1 cellular context compared by ENCODE assay signal in the genomic region with DNA sequence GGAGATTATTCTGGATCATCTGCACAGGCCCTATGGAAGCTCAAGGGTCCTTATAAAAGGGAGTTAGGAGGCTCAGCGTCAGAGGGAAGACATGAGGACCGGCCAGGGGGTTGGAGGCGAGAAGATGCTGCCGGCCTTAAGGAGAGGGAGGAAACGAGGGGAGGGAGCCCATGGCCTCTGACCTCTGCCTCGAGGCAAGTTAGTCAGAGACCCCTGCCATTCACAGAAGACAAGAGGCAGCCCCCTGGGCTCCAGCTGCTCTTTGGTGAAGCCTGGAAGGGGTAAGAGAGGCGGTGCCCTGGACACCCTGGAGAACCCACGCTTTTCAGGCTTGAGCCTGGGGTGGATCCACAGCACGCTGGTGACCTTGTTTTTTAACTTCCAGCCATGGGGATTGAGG.
TF ChIP-seq lines count a peak whose summit lies in the region.

No MANE protein-coding gene starts in this region.

TF ChIP-seq in HCT116, 20 proteins besides CTCF, POLR2A, EP300 and RAD21 (continued from another document):
- TF ChIP-seq JUND (IDR thresholded peaks at IDR 0.05) (no peak), CEBPB (IDR thresholded peaks at IDR 0.05; ENCODE audit: low read depth) (no peak), TCF7L2 (IDR thresholded peaks at IDR 0.05; ENCODE audit: borderline replicate concordance, extremely low read depth, insufficient read depth, insufficient read length) (no peak), EZH2 (IDR thresholded peaks at IDR 0.05) (no peak), CBX3 (IDR thresholded peaks at IDR 0.05; ENCODE audit: low read depth) (no peak), EGR1 (IDR thresholded peaks at IDR 0.05; ENCODE audit: low read depth) (no peak), ZNF274 (IDR thresholded peaks at IDR 0.05; ENCODE audit: low read depth, low read length) (no peak), ZFX (IDR thresholded peaks at IDR 0.05) (no peak), SIN3A (IDR thresholded peaks at IDR 0.05; ENCODE audit: low read depth) (no peak), ELF1 (IDR thresholded peaks at IDR 0.05; ENCODE audit: borderline replicate concordance, low read depth) (no peak), SP1 (IDR thresholded peaks at IDR 0.05; ENCODE audit: low read depth) (no peak), POLR2AphosphoS5 (IDR thresholded peaks at IDR 0.05; ENCODE audit: low read depth, low read length) (no peak), SRF (IDR thresholded peaks at IDR 0.05; ENCODE audit: low read depth) (no peak), EZH2phosphoT487 (IDR thresholded peaks at IDR 0.05; ENCODE audit: borderline replicate concordance) (no peak)
- TF ChIP-seq, protein P1, sequence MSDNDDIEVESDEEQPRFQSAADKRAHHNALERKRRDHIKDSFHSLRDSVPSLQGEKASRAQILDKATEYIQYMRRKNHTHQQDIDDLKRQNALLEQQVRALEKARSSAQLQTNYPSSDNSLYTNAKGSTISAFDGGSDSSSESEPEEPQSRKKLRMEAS (IDR thresholded peaks at IDR 0.05) = no peak
- TF ChIP-seq, protein P2, sequence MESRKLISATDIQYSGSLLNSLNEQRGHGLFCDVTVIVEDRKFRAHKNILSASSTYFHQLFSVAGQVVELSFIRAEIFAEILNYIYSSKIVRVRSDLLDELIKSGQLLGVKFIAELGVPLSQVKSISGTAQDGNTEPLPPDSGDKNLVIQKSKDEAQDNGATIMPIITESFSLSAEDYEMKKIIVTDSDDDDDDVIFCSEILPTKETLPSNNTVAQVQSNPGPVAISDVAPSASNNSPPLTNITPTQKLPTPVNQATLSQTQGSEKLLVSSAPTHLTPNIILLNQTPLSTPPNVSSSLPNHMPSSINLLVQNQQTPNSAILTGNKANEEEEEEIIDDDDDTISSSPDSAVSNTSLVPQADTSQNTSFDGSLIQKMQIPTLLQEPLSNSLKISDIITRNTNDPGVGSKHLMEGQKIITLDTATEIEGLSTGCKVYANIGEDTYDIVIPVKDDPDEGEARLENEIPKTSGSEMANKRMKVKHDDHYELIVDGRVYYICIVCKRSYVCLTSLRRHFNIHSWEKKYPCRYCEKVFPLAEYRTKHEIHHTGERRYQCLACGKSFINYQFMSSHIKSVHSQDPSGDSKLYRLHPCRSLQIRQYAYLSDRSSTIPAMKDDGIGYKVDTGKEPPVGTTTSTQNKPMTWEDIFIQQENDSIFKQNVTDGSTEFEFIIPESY (IDR thresholded peaks at IDR 0.05; ENCODE audit: extremely low read depth, insufficient replicate concordance, low read length) = no peak
- TF ChIP-seq, protein P3, sequence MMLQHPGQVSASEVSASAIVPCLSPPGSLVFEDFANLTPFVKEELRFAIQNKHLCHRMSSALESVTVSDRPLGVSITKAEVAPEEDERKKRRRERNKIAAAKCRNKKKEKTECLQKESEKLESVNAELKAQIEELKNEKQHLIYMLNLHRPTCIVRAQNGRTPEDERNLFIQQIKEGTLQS (IDR thresholded peaks at IDR 0.05) = no peak
